In the genomic region with DNA sequence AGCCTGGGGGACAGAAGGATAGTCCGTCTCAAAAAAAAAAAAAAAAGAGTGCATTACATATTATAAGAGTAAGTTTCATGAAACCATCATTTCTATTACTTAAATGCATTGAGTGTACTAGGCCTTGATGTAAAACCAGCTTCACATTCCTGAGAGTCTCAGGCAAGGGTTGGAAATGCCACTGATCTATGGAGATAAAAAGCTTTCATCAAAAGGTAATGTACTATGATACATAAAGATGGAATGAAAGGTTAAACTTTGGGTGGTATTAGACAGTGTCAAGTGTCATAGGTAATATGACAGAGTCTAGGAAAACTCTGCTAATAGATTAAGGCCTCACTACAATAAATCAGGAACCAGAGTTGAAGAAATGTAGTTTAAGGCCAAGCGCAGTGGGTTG, we compare ENCODE assay signal across 1 cellular context.
TF ChIP-seq lines count a peak whose summit lies in the region.

No MANE protein-coding gene starts in this region.

TF ChIP-seq in HCT116, 20 proteins besides CTCF, POLR2A, EP300 and RAD21 (continued from another document):
- TF ChIP-seq, protein P1, sequence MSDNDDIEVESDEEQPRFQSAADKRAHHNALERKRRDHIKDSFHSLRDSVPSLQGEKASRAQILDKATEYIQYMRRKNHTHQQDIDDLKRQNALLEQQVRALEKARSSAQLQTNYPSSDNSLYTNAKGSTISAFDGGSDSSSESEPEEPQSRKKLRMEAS (IDR thresholded peaks at IDR 0.05): no peak
- TF ChIP-seq SIN3A (IDR thresholded peaks at IDR 0.05; ENCODE audit: low read depth) (no peak), SP1 (IDR thresholded peaks at IDR 0.05; ENCODE audit: low read depth) (peak; percentile 47), ZNF274 (IDR thresholded peaks at IDR 0.05; ENCODE audit: low read depth, low read length) (no peak)
- TF ChIP-seq, protein P2, sequence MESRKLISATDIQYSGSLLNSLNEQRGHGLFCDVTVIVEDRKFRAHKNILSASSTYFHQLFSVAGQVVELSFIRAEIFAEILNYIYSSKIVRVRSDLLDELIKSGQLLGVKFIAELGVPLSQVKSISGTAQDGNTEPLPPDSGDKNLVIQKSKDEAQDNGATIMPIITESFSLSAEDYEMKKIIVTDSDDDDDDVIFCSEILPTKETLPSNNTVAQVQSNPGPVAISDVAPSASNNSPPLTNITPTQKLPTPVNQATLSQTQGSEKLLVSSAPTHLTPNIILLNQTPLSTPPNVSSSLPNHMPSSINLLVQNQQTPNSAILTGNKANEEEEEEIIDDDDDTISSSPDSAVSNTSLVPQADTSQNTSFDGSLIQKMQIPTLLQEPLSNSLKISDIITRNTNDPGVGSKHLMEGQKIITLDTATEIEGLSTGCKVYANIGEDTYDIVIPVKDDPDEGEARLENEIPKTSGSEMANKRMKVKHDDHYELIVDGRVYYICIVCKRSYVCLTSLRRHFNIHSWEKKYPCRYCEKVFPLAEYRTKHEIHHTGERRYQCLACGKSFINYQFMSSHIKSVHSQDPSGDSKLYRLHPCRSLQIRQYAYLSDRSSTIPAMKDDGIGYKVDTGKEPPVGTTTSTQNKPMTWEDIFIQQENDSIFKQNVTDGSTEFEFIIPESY (IDR thresholded peaks at IDR 0.05; ENCODE audit: extremely low read depth, insufficient replicate concordance, low read length): no peak
TF ChIP-seq in HCT116: peak in this region for 5.
